Comparison of ENCODE assay signal across 3 cellular contexts in genomic region chr13:37076818-37077217, GRCh38.
TF ChIP-seq lines count a peak whose summit lies in the region.

No MANE protein-coding gene starts in this region.

TF ChIP-seq in HepG2, 621 proteins besides CTCF, POLR2A, EP300 and RAD21:
- TF ChIP-seq ZNF691 (CRISPR knock-in tag; IDR thresholded peaks at IDR 0.05; ENCODE audit: borderline replicate concordance, low read depth) (no peak), ZNF598 (CRISPR knock-in tag; IDR thresholded peaks at IDR 0.05; ENCODE audit: borderline replicate concordance) (no peak), CBFB (CRISPR knock-in tag; IDR thresholded peaks at IDR 0.05) (no peak), SMARCE1 (IDR thresholded peaks at IDR 0.05; ENCODE audit: borderline replicate concordance) (no peak), NFE2L2 (IDR thresholded peaks at IDR 0.05; ENCODE audit: low read length) (peak; percentile 58), ZBTB21 (CRISPR knock-in tag; IDR thresholded peaks at IDR 0.05) (no peak), ZNF558 (CRISPR knock-in tag; IDR thresholded peaks at IDR 0.05; ENCODE audit: borderline replicate concordance) (no peak)
TF ChIP-seq in HepG2: peak in this region for 1.

TF ChIP-seq in A549, 52 proteins besides CTCF, POLR2A, EP300 and RAD21:
- TF ChIP-seq KDM5A (IDR thresholded peaks at IDR 0.05) (no peak), NFE2L2 (conservative IDR thresholded peaks at IDR 0.05; ENCODE audit: low read length) (0 out of 2 replicates have a peak, but pooled peaks have one; percentile 17)

TF ChIP-seq in IMR-90, 13 proteins besides CTCF, POLR2A, EP300 and RAD21:
- TF ChIP-seq FOS (IDR thresholded peaks at IDR 0.05; ENCODE audit: low read depth, low read length) (no peak), NFE2L2 (IDR thresholded peaks at IDR 0.05; ENCODE audit: low read depth, low read length) (peak; percentile 50; the same call in 1 of the 2 replicates)
